Comparison of ENCODE assay signal across 19 cellular contexts in genomic region chr2:10934308-10934978, GRCh38. TPM values are rescaled to one million over a fixed set of nuclear protein-coding genes. Genes with fewer than 3 reads are reported as not detected.
A peak's percentile ranks its signal among the peaks of the same experiment; 100 is the strongest.
DNase-seq lines count a peak whose midpoint lies in the region; ATAC-seq, FAIRE-seq and TF ChIP-seq lines count a peak whose summit lies in the region.
"Had no signal": no experiment of that assay in that cellular context is flagged by ENCODE, and none has a peak within 500 bp of the region (broad histone marks: within the 10 kb centered on the region; RNA-seq: fewer than 3 reads in every experiment).

No MANE protein-coding gene starts in this region.

- TF ChIP-seq RAD21 in HepG2 (CRISPR knock-in tag; IDR thresholded peaks at IDR 0.05): no peak

- CTCF ChIA-PET in HepG2 (lab: Yijun Ruan, JAX; ENCODE audit: low intra/inter-chr PET ratio, low total read pairs) (no interaction called here), WTC11 (lab: Charles Lee) (interaction anchor here (1.2 to 2.3 kb wide), 3 partner anchors 23 to 102 kb away, joined by 4 to 7 read pairs (median 5); partner anchors contain the start of gene KCNF1)

- in situ Hi-C loops in HepG2 (cut with HindIII; ENCODE audit: extremely low pct_ligation_motif_present, low pct_unique_long_range_greater_than_20kb): no loop called here

- no peak for TF ChIP-seq EP300 in HepG2 (IDR thresholded peaks at IDR 0.05; ENCODE audit: low read depth in 2 of 2, low read length in 2 of 2)
- no peak for TF ChIP-seq EP300 in HepG2 (CRISPR knock-in tag; IDR thresholded peaks at IDR 0.05; ENCODE audit: borderline replicate concordance)

- peaks cover 16% of the 10 kb centered on the region for H3K9me3 ChIP-seq in HepG2 (ENCODE audit: low read length)
- H3K9me3 ChIP-seq in right lobe of liver: no peaks in the 10 kb centered on the region
- H3K9me3 ChIP-seq: BE2C, HAP-1 had no signal

- H3K4me3 ChIP-seq in HepG2 (replicated peaks in 1 of 3; ENCODE audit: insufficient read depth in 1 of 3, low read depth in 2 of 3, low read length in 3 of 3): no peak overlapping the region
- no peak overlapping the region for H3K4me3 ChIP-seq in right lobe of liver
- H3K4me3 ChIP-seq: HAP-1, Peyer's patch had no signal

- peaks cover 8 to 31% of the 10 kb centered on the region in 2 experiments; a peak in 3 of 5 replicates for H3K27me3 ChIP-seq in HepG2 (ENCODE audit: control insufficient read depth in 1 of 2, insufficient read depth in 2 of 2, low read length in 2 of 2)
- no peaks in the 10 kb centered on the region for H3K27me3 ChIP-seq in right lobe of liver
- H3K27me3 ChIP-seq: BE2C, Peyer's patch had no signal

- H3K27ac Mint-ChIP-seq in endothelial cell (ENCODE audit: unreplicated experiment) (peak overlapping the region; percentile 59), WTC11 (no peak overlapping the region; the same call in 1 of the 2 replicates)
- H3K27ac Mint-ChIP-seq: T-helper 17 cell had no signal

- H3K4me3 Mint-ChIP-seq in endothelial cell (ENCODE audit: unreplicated experiment): no peak overlapping the region
- H3K4me3 Mint-ChIP-seq in WTC11: no peak overlapping the region
- H3K4me3 Mint-ChIP-seq: T-helper 17 cell had no signal

- POLR2A ChIA-PET in HepG2 (lab: Yijun Ruan, JAX): interaction anchor here (1.9 kb wide), 1 partner anchor 122 kb away, joined by 6 read pairs; the partner anchor contains the start of gene PDIA6
- POLR2A ChIA-PET in WTC11 (lab: Charles Lee): interaction anchor here (0.7 kb wide), 1 partner anchor 18 kb away, joined by 3 read pairs; no protein-coding TSS in a partner anchor

- H2AFZ ChIP-seq in HepG2 (ENCODE audit: low read length): no peak overlapping the region

- intact Hi-C loops in HepG2 (cut with micrococcal nuclease; ENCODE audit: unreplicated experiment): no loop called here
- intact Hi-C loops in right lobe of liver (cut with DNase I): no loop called here

- H3K27me3 Mint-ChIP-seq in endothelial cell (ENCODE audit: unreplicated experiment): peaks cover 20% of the 10 kb centered on the region
- H3K27me3 Mint-ChIP-seq in WTC11 (ENCODE audit: low read depth): peaks cover 4% of the 10 kb centered on the region; the same call in 1 of the 2 replicates

- H3K9ac ChIP-seq in HepG2 (ENCODE audit: insufficient read depth, low read depth, low read length): no peak overlapping the region

- 63% methylated on average over 7 of the region's 7 CpGs for WGBS in HepG2 (ENCODE audit: low lambda C conversion rate)
- WGBS in right lobe of liver (ENCODE audit: insufficient coverage, low coverage, low lambda C conversion rate, missing lambda C conversion rate): 38% methylated on average over 4 of the region's 7 CpGs

- TF ChIP-seq POLR2A in HepG2 (IDR thresholded peaks at IDR 0.05; ENCODE audit: insufficient read depth in 1 of 2, low read depth in 2 of 2, low read length in 2 of 2) (no peak), right lobe of liver (IDR thresholded peaks at IDR 0.05) (no peak)

- no peak overlapping the region for H3K4me2 ChIP-seq in HepG2 (ENCODE audit: low read depth, low read length)

- no peak for TF ChIP-seq CTCF in HepG2 (CRISPR knock-in tag; IDR thresholded peaks at IDR 0.05)
- no peak for TF ChIP-seq CTCF in right lobe of liver (IDR thresholded peaks at IDR 0.05)
- no peak for TF ChIP-seq CTCF in endothelial cell (IDR thresholded peaks at IDR 0.05; ENCODE audit: unreplicated experiment)
- no peak for TF ChIP-seq CTCF in WTC11 (IDR thresholded peaks at IDR 0.05)

- DNase-seq in HepG2 (ENCODE audit: low spot score) (peak; percentile 27), right lobe of liver (no peak), MV-4-11 (lab: John Stamatoyannopoulos, UW) (peak; percentile 12), endothelial cell (ENCODE audit: low spot score) (no peak), WTC11 (ENCODE audit: low spot score) (no peak), COLO829 (ENCODE audit: low spot score) (no peak)
- DNase-seq: BE2C; DMS 273 treated with DMSO at 0.1 percent for 48 hours; EL; KG1; NCI-H1436; NCI-H2081; NK-92 treated with Interleukin-12 subunit alpha and Interleukin-12 subunit beta, amount 100 ng/mL, for 24 hours; Peyer's patch; Right ventricle myocardium superior; T-helper 17 cell had no signal

- H3K36me3 Mint-ChIP-seq in endothelial cell (ENCODE audit: low read depth, unreplicated experiment): no peaks in the 10 kb centered on the region
- H3K36me3 Mint-ChIP-seq in WTC11: peaks cover 9% of the 10 kb centered on the region

- H3K4me1 ChIP-seq in HepG2 (ENCODE audit: insufficient read depth, low read length): peaks cover 48% of the 10 kb centered on the region
- H3K4me1 ChIP-seq in right lobe of liver: no peaks in the 10 kb centered on the region
- H3K4me1 ChIP-seq: BE2C, HAP-1, Peyer's patch had no signal

- H4K20me1 ChIP-seq in HepG2 (ENCODE audit: insufficient read depth, low read length): no peaks in the 10 kb centered on the region

- H3K9me3 Mint-ChIP-seq in endothelial cell (ENCODE audit: unreplicated experiment) (no peaks in the 10 kb centered on the region), WTC11 (peaks cover 13% of the 10 kb centered on the region)

- no peak overlapping the region for H3K27ac ChIP-seq in HepG2 (ENCODE audit: extremely low read length, insufficient read depth, low read length)
- H3K27ac ChIP-seq in right lobe of liver: no peak overlapping the region
- H3K27ac ChIP-seq: HL-60, Peyer's patch had no signal

- ATAC-seq in HepG2 (no peak), right lobe of liver (no peak), WTC11 (no peak), HG03139 (IDR thresholded peaks at IDR 0.05; ENCODE audit: unreplicated experiment) (no peak)
- ATAC-seq: T-helper 17 cell had no signal

- H3K79me2 ChIP-seq in HepG2 (ENCODE audit: insufficient read depth, low read length): no peaks in the 10 kb centered on the region

- H3K36me3 ChIP-seq in HepG2 (replicated peaks in 1 of 2; ENCODE audit: control insufficient read depth in 1 of 2, insufficient read depth in 2 of 2, low read length in 2 of 2) (no peaks in the 10 kb centered on the region), right lobe of liver (no peaks in the 10 kb centered on the region)
- H3K36me3 ChIP-seq: BE2C, HAP-1, Peyer's patch had no signal

- H3K4me1 Mint-ChIP-seq in endothelial cell (ENCODE audit: unreplicated experiment) (peaks cover 73% of the 10 kb centered on the region), WTC11 (peaks cover 39% of the 10 kb centered on the region)

- BruUV-seq in HepG2 (replicated peaks; lab: Mats Ljungman, UMichigan): no TSS peak

- no peak for FAIRE-seq in HepG2 (lab: Jason Lieb, UNC)

TF ChIP-seq in WTC11, 78 proteins besides CTCF, POLR2A, EP300 and RAD21:
- TF ChIP-seq IRF1 (CRISPR knock-in tag; IDR thresholded peaks at IDR 0.05) (no peak), RELA (CRISPR knock-in tag; IDR thresholded peaks at IDR 0.05; ENCODE audit: borderline replicate concordance) (no peak)

RNA-seq across cellular contexts. Expression of gene KCNF1, which starts 22.7 kb away (rescaled TPM):
- total RNA-seq in HepG2 (2016; rRNA removed; fragmentation: Illumina TruSeq; extraction: Trizol) (0.09 and 0.15 TPM in 2 replicates), right lobe of liver (not detected), endothelial cell (ENCODE audit: unreplicated experiment) (8.4 TPM), WTC11 (2021) (1.2 to 1.4 TPM (median 1.2 TPM) in 3 replicates)
- not detected in 2 replicates for total RNA-seq in HepG2 (2016; cell fraction: cytosol; rRNA removed; fragmentation: Illumina TruSeq; extraction: Trizol; ENCODE audit: low read depth)
- total RNA-seq in HepG2 (2016; cell fraction: insoluble cytoplasmic fraction; rRNA removed; fragmentation: Illumina TruSeq; extraction: Trizol): 0.24 TPM in 1 of 2 replicates, not detected in the other
- total RNA-seq in HepG2 (2016; cell fraction: membrane; rRNA removed; fragmentation: Illumina TruSeq; extraction: Trizol): 0.09 and 0.17 TPM in 2 replicates
- 0.22 TPM in 1 of 2 replicates, not detected in the other for total RNA-seq in HepG2 (2016; cell fraction: nucleus; rRNA removed; fragmentation: Illumina TruSeq; extraction: Trizol)
- 0.12 and 0.17 TPM in 2 replicates for polyA plus RNA-seq in HepG2 (2011; rRNA removed)
- polyA plus RNA-seq in HepG2 (2011; cell fraction: cytosol; rRNA removed): 0.09 and 0.19 TPM in 2 replicates
- 0.14 and 0.16 TPM in 2 replicates for polyA plus RNA-seq in HepG2 (2011; cell fraction: nucleus; rRNA removed)
- polyA plus RNA-seq in HepG2 (2012): 0.05 TPM in 1 of 2 replicates, not detected in the other
- polyA plus RNA-seq in HepG2 (2016; cell fraction: cytosol; fragmentation: Illumina TruSeq; extraction: Trizol; ENCODE audit: low read depth): 0.07 and 0.10 TPM in 2 replicates
- polyA plus RNA-seq in HepG2 (2016; cell fraction: insoluble cytoplasmic fraction; fragmentation: Illumina TruSeq; extraction: Trizol; ENCODE audit: low read depth): 0.13 TPM in 2 replicates
- polyA plus RNA-seq in HepG2 (2016; cell fraction: membrane; fragmentation: Illumina TruSeq; extraction: Trizol; ENCODE audit: low read depth): 0.15 and 0.18 TPM in 2 replicates
- polyA plus RNA-seq in HepG2 (2016; cell fraction: nucleus; fragmentation: Illumina TruSeq; extraction: Trizol; ENCODE audit: insufficient read depth, low read depth): 0.33 and 0.39 TPM in 2 replicates
- polyA minus RNA-seq in HepG2 (2011; rRNA and poly(A)+ RNA removed; ENCODE audit: low replicate concordance): 0.18 TPM in 1 of 2 replicates, not detected in the other
- 0.26 TPM in 1 of 2 replicates, not detected in the other for polyA minus RNA-seq in HepG2 (2011; cell fraction: cytosol; rRNA and poly(A)+ RNA removed)
- polyA minus RNA-seq in HepG2 (2011; cell fraction: nucleus; rRNA and poly(A)+ RNA removed): not detected in 2 replicates
- total RNA-seq: Right ventricle myocardium superior, T-helper 17 cell had no signal

Comparison
In these comparisons a context has a peak if more than half of its experiments do, and no peak if none do; other contexts are left out.
1. DNase-seq: peak in HepG2 (single experiment) and MV-4-11 (single experiment); none in right lobe of liver (0 of 3), endothelial cell (single experiment), WTC11 (single experiment) and COLO829 (single experiment).
2. Of the 50 proteins assayed by ChIP-seq in both HepG2 and WTC11: peak only in HepG2: ESRRA; only in WTC11: none; in both: none; in neither: 49.